Comparison of ENCODE assay signal across 8 cellular contexts in genomic region chr1:115976900-115977480, GRCh38. TPM values are rescaled to one million over a fixed set of nuclear protein-coding genes. Genes with fewer than 3 reads are reported as not detected.
A peak's percentile ranks its signal among the peaks of the same experiment; 100 is the strongest.
DNase-seq lines count a peak whose midpoint lies in the region; ATAC-seq, FAIRE-seq and TF ChIP-seq lines count a peak whose summit lies in the region.

No MANE protein-coding gene starts in this region.

- H2BK20ac ChIP-seq in H1 (ENCODE audit: low read length) = no peak overlapping the region

- peak overlapping the region; percentile 77 to 91 for H3K4me2 ChIP-seq in H1 (ENCODE audit: insufficient read depth in 1 of 2, low read depth in 2 of 2, low read length in 2 of 2)

- H3K27me3 ChIP-seq in H1 (replicated peaks in 1 of 4; ENCODE audit: control insufficient read depth in 3 of 4, extremely low read depth in 1 of 4, insufficient read depth in 3 of 4, low read length in 3 of 4) = no peaks in the 10 kb centered on the region

- ATAC-seq in natural killer cell = no peak

- H2BK12ac ChIP-seq in H1 (ENCODE audit: low read depth, low read length) = peak overlapping the region; percentile 89

- no peaks in the 10 kb centered on the region for H4K20me1 ChIP-seq in H1 (replicated peaks in 1 of 2; ENCODE audit: control insufficient read depth in 1 of 2, insufficient read depth in 2 of 2, low read length in 2 of 2)

- no peak for TF ChIP-seq EP300 in H1 (IDR thresholded peaks at IDR 0.05; ENCODE audit: borderline replicate concordance in 1 of 2, low read depth in 2 of 2, low read length in 2 of 2)

- peak overlapping the region; percentile 50 for H2BK120ac ChIP-seq in H1 (replicated peaks; ENCODE audit: low read depth, low read length)

- H3K4me3 ChIP-seq in H1 (ENCODE audit: extremely low read depth in 1 of 4, insufficient read depth in 2 of 4, low read depth in 3 of 4, low read length in 4 of 4) = peak overlapping the region; percentile 47 to 77 (median 70)

- no peak overlapping the region; the same call in 1 of the 2 replicates for H3K18ac ChIP-seq in H1 (ENCODE audit: extremely low read depth, low read length)

- no peaks in the 10 kb centered on the region for H3K36me3 ChIP-seq in ES-I3 (ENCODE audit: insufficient read depth, low read length)
- no peaks in the 10 kb centered on the region for H3K36me3 ChIP-seq in H1 (ENCODE audit: control insufficient read depth in 2 of 4, insufficient read depth in 4 of 4, low read length in 3 of 4)

- no peak for TF ChIP-seq POLR2A in H1 (IDR thresholded peaks at IDR 0.05; ENCODE audit: control extremely low read depth in 1 of 2, low read depth in 2 of 2, low read length in 2 of 2)

- TF ChIP-seq CTCF in H1 (IDR thresholded peaks at IDR 0.05; ENCODE audit: control extremely low read depth in 1 of 3, insufficient read depth in 1 of 3, low read depth in 1 of 3, low read length in 3 of 3) = peak in 1 of 3 experiments; percentile 1; a peak in 1 of 4 replicates
- TF ChIP-seq CTCF in natural killer cell (IDR thresholded peaks at IDR 0.05) = no peak

- CTCF ChIA-PET in H1 (lab: Charles Lee; ENCODE audit: partially characterized antibody) = interaction anchor here (0.6 to 2.5 kb wide), 4 partner anchors 143 to 840 kb away, joined by 3 to 9 read pairs (median 3); no protein-coding TSS in a partner anchor

- H3K23ac ChIP-seq in H1 (ENCODE audit: insufficient read length) = no peak overlapping the region

- H4K91ac ChIP-seq in H1 (replicated peaks; ENCODE audit: insufficient read length, low read length) = no peak overlapping the region

- H3K4ac ChIP-seq in H1 (replicated peaks; ENCODE audit: insufficient read length, low read depth, low read length) = no peak overlapping the region

- no peaks in the 10 kb centered on the region for H3K36me3 Mint-ChIP-seq in natural killer cell

- TF ChIP-seq RAD21 in H1 (IDR thresholded peaks at IDR 0.05 in 1 of 2, conservative IDR thresholded peaks at IDR 0.05 in 1 of 2; ENCODE audit: low read depth in 2 of 2, low read length in 2 of 2) = no peak

- no peak for FAIRE-seq in H1 (lab: Jason Lieb, UNC)

- H3K9me3 Mint-ChIP-seq in natural killer cell = no peaks in the 10 kb centered on the region

- H2AK5ac ChIP-seq in H1 (ENCODE audit: low read depth, low read length) = no peak overlapping the region

- H3K9me3 ChIP-seq in ES-I3 (ENCODE audit: control insufficient read depth, insufficient read depth, low read length) (no peaks in the 10 kb centered on the region), H1 (ENCODE audit: insufficient read depth in 2 of 2, low read depth in 1 of 2, low read length in 1 of 2) (no peaks in the 10 kb centered on the region; a peak in 1 of 4 replicates)

- H3K27me3 Mint-ChIP-seq in natural killer cell (ENCODE audit: low read depth in 2 of 2) = no peaks in the 10 kb centered on the region

- no peak overlapping the region for H2BK15ac ChIP-seq in H1 (ENCODE audit: low read length)

- no peak overlapping the region for H3K56ac ChIP-seq in H1 (replicated peaks; ENCODE audit: insufficient read length, low read depth, low read length)

- H3K4me1 ChIP-seq in ES-I3 (ENCODE audit: insufficient read depth, low read length) = peaks cover 11% of the 10 kb centered on the region
- H3K4me1 ChIP-seq in H1 (replicated peaks in 1 of 4; ENCODE audit: control insufficient read depth in 3 of 4, insufficient read depth in 4 of 4, low read length in 3 of 4) = peaks cover 0 to 19% (median 9%) of the 10 kb centered on the region in 4 experiments; a peak in 5 of 7 replicates

- DNase-seq in NCI-H526 treated with DMSO at 0.1 percent for 48 hours (lab: John Stamatoyannopoulos, UW) (peak; percentile 90), H1 (ENCODE audit: low read depth in 1 of 2, low spot score in 2 of 2) (no peak), natural killer cell (no peak), NCI-H187 (lab: John Stamatoyannopoulos, UW) (no peak), superior temporal gyrus (ENCODE audit: extremely low spot score) (no peak)
- no peak for DNase-seq in activated CD8-positive, alpha-beta memory T cell treated with anti-CD3 and anti-CD28 coated beads, Interleukin-2, amount 50 U/mL, for 48 hours
- no peak for DNase-seq in stimulated activated CD4-positive, alpha-beta T cell treated with anti-CD3 and anti-CD28 coated beads, Interleukin-2, amount 100 ng/mL, for 24 hours

- H2BK5ac ChIP-seq in H1 (ENCODE audit: low read depth, low read length) = peak overlapping the region; percentile 73

- WGBS in H1 (ENCODE audit: extremely low coverage in 1 of 2, insufficient coverage in 1 of 2, insufficient read length in 1 of 2, insufficient replicate concordance in 2 of 2, low coverage in 1 of 2, low lambda C conversion rate in 2 of 2, missing lambda C conversion rate in 1 of 2), 2 experiments = 40% methylated on average over 18 of the region's 18 CpGs; no CpG with 5 or more reads in 1 of the 2 experiments

- intact Hi-C loops in natural killer cell (cut with micrococcal nuclease) = no loop called here

- no peak overlapping the region for H3K14ac ChIP-seq in H1 (ENCODE audit: insufficient read length)

- H2AFZ ChIP-seq in H1 (ENCODE audit: low read length) = peak overlapping the region; percentile 54

- H3K27ac ChIP-seq in H1 (ENCODE audit: low read depth, low read length) = no peak overlapping the region

- peak overlapping the region; percentile 75 to 89 for H3K27ac Mint-ChIP-seq in natural killer cell

- H4K5ac ChIP-seq in H1 (ENCODE audit: insufficient read length, low read depth, low read length) = no peak overlapping the region

- no peaks in the 10 kb centered on the region for H3K79me1 ChIP-seq in H1 (ENCODE audit: low read depth, low read length)

- H4K8ac ChIP-seq in H1 (ENCODE audit: extremely low read depth, insufficient read depth, low read length) = no peak overlapping the region; the same call in 1 of the 2 replicates

- POLR2A ChIA-PET in H1 (lab: Charles Lee; ENCODE audit: partially characterized antibody) = no interaction called here

- peak overlapping the region; percentile 76 for H3K9ac ChIP-seq in ES-I3 (ENCODE audit: low read depth, low read length)
- peak overlapping the region; percentile 44 to 79 (median 67); a peak in 6 of 7 replicates for H3K9ac ChIP-seq in H1 (replicated peaks in 1 of 4; ENCODE audit: extremely low read depth in 1 of 4, low read depth in 3 of 4, low read length in 3 of 4)

- no peaks in the 10 kb centered on the region; a peak in 1 of 4 replicates for H3K79me2 ChIP-seq in H1 (ENCODE audit: control insufficient read depth in 1 of 2, insufficient read depth in 2 of 2, low read length in 2 of 2)

- H3K23me2 ChIP-seq in H1 (ENCODE audit: low read depth, low read length) = peaks cover 3% of the 10 kb centered on the region

- peaks cover 29 to 35% of the 10 kb centered on the region in 2 donors for H3K4me1 Mint-ChIP-seq in natural killer cell

- peak overlapping the region; percentile 94 for H3K4me3 Mint-ChIP-seq in natural killer cell

TF ChIP-seq in H1, 55 proteins besides CTCF, POLR2A, EP300 and RAD21:
- TF ChIP-seq SIN3A (conservative IDR thresholded peaks at IDR 0.05 in 1 of 2, IDR thresholded peaks at IDR 0.05 in 1 of 2; ENCODE audit: low read depth in 1 of 2, low read length in 2 of 2) (0 out of 4 replicates have a peak, but pooled peaks of 1 of the 2 experiments have one; percentile 13), SIX5 (IDR thresholded peaks at IDR 0.05; ENCODE audit: low read depth, low read length) (no peak)

RNA-seq across cellular contexts. Expression of gene SLC22A15, which starts 0.7 kb away (rescaled TPM):
- total RNA-seq in H1 (2021; fragmentation: NEBNext Ultra II Directional; extraction: Animal tissue kit (Norgen Biotek cat#: 25700)) = 3.3 and 3.7 TPM in 2 replicates
- 2.1 and 3.2 TPM in 2 replicates for polyA plus RNA-seq in H1 (2011; rRNA removed)
- 2.9 TPM for polyA plus RNA-seq in H1 (2011; cell fraction: cytosol; rRNA removed)
- polyA plus RNA-seq in H1 (2011; cell fraction: nucleus; rRNA removed) = 5.7 TPM
- 1.9 to 3.0 TPM (median 2.5 TPM) in 4 replicates for polyA plus RNA-seq in H1 (2012, experiment 1 of 2)
- 0.34 TPM for polyA plus RNA-seq in H1 (2012, experiment 2 of 2)
- 2.2 TPM for polyA plus RNA-seq in H1 (2013, experiment 1 of 2)
- 1.9 TPM for polyA plus RNA-seq in H1 (2013, experiment 2 of 2)
- 7.3 and 9.6 TPM in 2 replicates for polyA minus RNA-seq in H1 (2011; rRNA and poly(A)+ RNA removed)
- 2.4 TPM for polyA minus RNA-seq in H1 (2011; cell fraction: cytosol; rRNA and poly(A)+ RNA removed)
- 20.1 TPM for polyA minus RNA-seq in H1 (2011; cell fraction: nucleus; rRNA and poly(A)+ RNA removed)
- total RNA-seq in natural killer cell = 1 to 10 TPM; 6.0 to 9.2 (median 6.3) TPM
